12 cellular contexts compared by ENCODE assay signal in the genomic region with DNA sequence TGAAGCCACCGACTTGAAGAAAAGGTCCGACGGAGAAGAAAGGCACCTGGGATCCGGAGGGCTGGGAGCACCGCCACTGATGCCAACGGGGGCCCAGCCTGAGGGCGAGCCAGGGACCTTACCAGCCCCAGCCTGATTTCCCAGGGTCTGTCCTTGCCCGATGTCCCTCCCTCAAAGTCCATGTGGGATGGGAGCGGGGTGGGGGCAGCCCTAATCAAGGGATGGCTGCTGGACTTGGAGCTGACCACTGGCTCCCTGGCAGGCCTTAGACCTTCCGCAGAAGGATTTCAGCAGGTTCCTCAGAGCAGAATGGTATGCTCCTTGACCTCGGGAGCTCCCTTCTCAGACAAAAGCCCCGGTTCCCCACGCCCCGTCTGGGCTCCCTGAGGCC.
"Had no signal": no experiment of that assay in that cellular context is flagged by ENCODE, and none has a peak within 500 bp of the region (broad histone marks: within the 10 kb centered on the region; RNA-seq: fewer than 3 reads in every experiment).

No MANE protein-coding gene starts in this region.

- H3K36me3 ChIP-seq: tibial artery, vagina had no signal

- H3K4me3 ChIP-seq: body of pancreas, coronary artery, psoas muscle, tibial artery, vagina had no signal

- H3K4me3 Mint-ChIP-seq: activated naive CD8-positive, alpha-beta T cell; nephron progenitor cell had no signal

- H3K9me3 Mint-ChIP-seq: activated CD4-positive, alpha-beta T cell treated with anti-CD3 and anti-CD28 coated beads, Interleukin-2, amount 10 ng/mL, durations not matched to agents 24 days and 14 days; activated T-cell treated with anti-CD3 and anti-CD28 coated beads, Interleukin-2, amount 50 U/mL, for 72 hours; nephron progenitor cell; stimulated activated effector memory CD8-positive, alpha-beta T cell treated with anti-CD3 and anti-CD28 coated beads, Interleukin-12 subunit alpha, Interleukin-12 subunit beta, amount 100 ng/mL, for 72 hours had no signal

- DNase-seq: amniotic stem cell, kidney glomerular epithelial cell, tibial artery had no signal

- ATAC-seq: body of pancreas had no signal

- H3K27me3 ChIP-seq: body of pancreas, tibial artery, vagina had no signal

- H3K27ac ChIP-seq: psoas muscle, tibial artery, vagina had no signal

- H3K27me3 Mint-ChIP-seq: activated CD4-positive, alpha-beta T cell treated with anti-CD3 and anti-CD28 coated beads, Interleukin-2, amount 10 ng/mL, durations not matched to agents 24 days and 14 days; activated naive CD8-positive, alpha-beta T cell had no signal

- H3K9me3 ChIP-seq: body of pancreas, psoas muscle, tibial artery, vagina had no signal
